Comparison of ENCODE assay signal across 8 cellular contexts in the genomic region with DNA sequence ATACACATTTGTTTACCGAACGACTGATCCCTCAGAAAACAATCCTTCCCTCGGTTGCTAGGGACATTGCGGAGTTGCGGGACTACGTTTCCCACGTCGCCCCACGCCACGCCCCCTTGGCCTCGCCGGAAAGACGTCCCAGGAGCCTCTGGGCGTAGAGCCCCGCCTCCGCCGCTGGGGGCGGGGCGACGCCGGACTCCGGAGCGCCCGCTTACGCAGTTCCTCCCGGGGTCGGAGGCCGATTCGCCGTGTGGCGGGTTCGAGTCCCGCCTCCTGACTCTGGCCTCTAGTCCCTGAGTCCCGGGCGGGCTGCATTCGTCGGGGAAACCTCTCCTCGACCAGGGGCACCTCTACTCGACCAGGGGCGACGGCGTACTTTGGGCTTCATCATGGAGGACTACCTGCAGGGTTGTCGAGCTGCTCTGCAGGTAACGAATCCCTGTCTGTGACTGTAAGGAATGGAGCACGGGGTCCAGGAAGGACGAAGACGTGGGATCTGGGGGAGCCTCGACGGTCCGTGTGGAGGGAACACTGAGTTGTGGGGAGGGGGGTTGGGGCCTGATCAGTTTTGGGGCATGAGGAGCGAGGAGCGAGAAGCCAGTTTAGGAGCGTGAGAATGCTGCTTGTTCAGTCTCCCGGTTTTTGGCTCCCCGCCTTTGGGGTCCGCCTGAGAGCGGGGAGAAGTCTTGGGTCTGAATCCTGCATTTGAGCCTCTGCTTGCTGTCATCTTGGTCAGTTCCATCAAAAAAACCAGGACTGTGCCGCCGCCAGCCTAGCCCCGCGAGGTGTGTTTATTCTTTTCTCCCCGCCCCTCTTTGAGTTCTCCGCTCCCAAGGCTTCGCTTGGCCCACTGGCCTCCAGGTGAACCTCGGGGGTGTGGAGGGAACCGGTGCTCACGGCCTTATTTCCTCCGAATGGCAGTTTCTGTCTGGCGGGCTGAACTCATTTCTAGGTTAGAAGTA. TPM values are rescaled to one million over a fixed set of nuclear protein-coding genes. Genes with fewer than 3 reads are reported as not detected.
DNase-seq lines count a peak whose midpoint lies in the region; ATAC-seq and TF ChIP-seq lines count a peak whose summit lies in the region.

Gene PRUNE1, plus strand, starts transcription at position 206 of the 962 bp plus-strand sequence. Its CDS starts 184 bp downstream, at position 390.

- H3K9ac ChIP-seq in IMR-90 (ENCODE audit: low read depth, low read length): peak within 1 kb of the TSS; percentile 77

- H3K36me3 ChIP-seq in CD8-positive, alpha-beta memory T cell (ENCODE audit: insufficient read depth, low read length): no peaks in the 10 kb centered on the region
- H3K36me3 ChIP-seq in IMR-90 (ENCODE audit: control insufficient read depth, insufficient read depth, low read length): no peaks in the 10 kb centered on the region
- H3K36me3 ChIP-seq in OCI-LY7 (ENCODE audit: insufficient read depth, low read length): no peaks in the 10 kb centered on the region

- BruUV-seq in IMR-90 (replicated peaks; lab: Mats Ljungman, UMichigan) (no TSS peak), OCI-LY7 (replicated peaks; lab: Mats Ljungman, UMichigan) (no TSS peak)

- peaks cover 17% of the 10 kb centered on the region; the same call in 1 of the 2 replicates for H3K79me2 ChIP-seq in OCI-LY7 (ENCODE audit: insufficient read depth, low read depth, low read length)

- H3K27me3 ChIP-seq in CD8-positive, alpha-beta memory T cell (ENCODE audit: insufficient read depth, low read length, poor library complexity, severe bottlenecking): no peaks in the 10 kb centered on the region
- H3K27me3 ChIP-seq in IMR-90 (ENCODE audit: control insufficient read depth, insufficient read depth, low read length): no peaks in the 10 kb centered on the region

- H3K18ac ChIP-seq in IMR-90 (ENCODE audit: low read depth, low read length): peak within 1 kb of the TSS; percentile 43

- intact Hi-C loops in IMR-90 (cut with micrococcal nuclease) (loop anchor here (5.0 to 10.0 kb wide), 2 partner anchors 54 to 444 kb away; partner anchors contain the start of gene MLLT11), OCI-LY7 (cut with micrococcal nuclease; ENCODE audit: unreplicated experiment) (loop anchor here (5.0 kb wide), 1 partner anchor 49 kb away; the partner anchor contains the start of gene CDC42SE1)

- H3K27ac ChIP-seq in CD8-positive, alpha-beta memory T cell (ENCODE audit: low read depth, low read length): peak within 1 kb of the TSS; percentile 89
- H3K27ac ChIP-seq in IMR-90 (ENCODE audit: insufficient read depth, low read length) (peak within 1 kb of the TSS; percentile 76), OCI-LY7 (ENCODE audit: low read depth, low read length, poor library complexity, severe bottlenecking) (peak within 1 kb of the TSS; percentile 47)

- TF ChIP-seq CTCF in IMR-90 (conservative IDR thresholded peaks at IDR 0.05; ENCODE audit: low read depth, low read length) (no peak), OCI-LY7 (conservative IDR thresholded peaks at IDR 0.05; ENCODE audit: low read length) (no peak), endothelial cell (IDR thresholded peaks at IDR 0.05; ENCODE audit: unreplicated experiment) (no peak), mesothelial cell of epicardium (IDR thresholded peaks at IDR 0.05; ENCODE audit: unreplicated experiment) (no peak)

- H3K4me3 Mint-ChIP-seq in CD8-positive, alpha-beta memory T cell: peak within 1 kb of the TSS; percentile 82 to 98 (median 93)
- H3K4me3 Mint-ChIP-seq in endothelial cell (ENCODE audit: unreplicated experiment) (peak within 1 kb of the TSS; percentile 97), mesothelial cell of epicardium (peak within 1 kb of the TSS; percentile 97)

- DNase-seq in CD8-positive, alpha-beta memory T cell: peak; percentile 94 to 98 (median 96)
- DNase-seq in IMR-90 (peak; percentile 94), OCI-LY7 (ENCODE audit: low spot score) (peak; percentile 97), endothelial cell (ENCODE audit: low spot score) (peak; percentile 98), mesothelial cell of epicardium (ENCODE audit: low spot score in 2 of 2, unreplicated experiment in 2 of 2) (peak; percentile 89 to 91)
- DNase-seq in activated CD8-positive, alpha-beta memory T cell treated with anti-CD3 and anti-CD28 coated beads, Interleukin-2, amount 50 U/mL, for 48 hours: peak; percentile 99
- DNase-seq in stimulated activated CD8-positive, alpha-beta memory T cell treated with anti-CD3 and anti-CD28 coated beads, Interleukin-15, amount 100 ng/mL, for 4 hours (ENCODE audit: low read depth in 2 of 2): peak; percentile 85 to 91

- no peak for TF ChIP-seq RAD21 in IMR-90 (IDR thresholded peaks at IDR 0.05; ENCODE audit: low read length)

- H4K20me1 ChIP-seq in IMR-90 (ENCODE audit: insufficient read depth, low read length): no peaks in the 10 kb centered on the region
- H4K20me1 ChIP-seq in OCI-LY7 (ENCODE audit: insufficient read depth, low read length): no peaks in the 10 kb centered on the region

- peak within 1 kb of the TSS; percentile 91 to 100 (median 99) for H3K27ac Mint-ChIP-seq in CD8-positive, alpha-beta memory T cell
- H3K27ac Mint-ChIP-seq in endothelial cell (ENCODE audit: unreplicated experiment): peak within 1 kb of the TSS; percentile 98
- H3K27ac Mint-ChIP-seq in mesothelial cell of epicardium: peak within 1 kb of the TSS; percentile 100

- H3K9me2 ChIP-seq in OCI-LY7 (ENCODE audit: insufficient read depth, low read length): no peaks in the 10 kb centered on the region

- no peak within 1 kb of the TSS for H2BK20ac ChIP-seq in IMR-90 (ENCODE audit: low read depth, low read length)

- H2AK9ac ChIP-seq in IMR-90 (replicated peaks; ENCODE audit: low read depth, low read length, poor library complexity): peak within 1 kb of the TSS; percentile 97

- TF ChIP-seq POLR2A in IMR-90 (IDR thresholded peaks at IDR 0.05; ENCODE audit: low read depth, low read length): peak; percentile 37

- peak within 1 kb of the TSS; percentile 94 for H2AK5ac ChIP-seq in IMR-90 (ENCODE audit: low read depth, low read length)

- peaks cover 61 to 86% (median 81%) of the 10 kb centered on the region in 3 donors for H3K4me1 Mint-ChIP-seq in CD8-positive, alpha-beta memory T cell
- H3K4me1 Mint-ChIP-seq in endothelial cell (ENCODE audit: unreplicated experiment) (peaks cover 35% of the 10 kb centered on the region), mesothelial cell of epicardium (peaks cover 64% of the 10 kb centered on the region)

- H3K9me3 Mint-ChIP-seq in CD8-positive, alpha-beta memory T cell: no peaks in the 10 kb centered on the region
- no peaks in the 10 kb centered on the region for H3K9me3 Mint-ChIP-seq in endothelial cell (ENCODE audit: unreplicated experiment)
- no peaks in the 10 kb centered on the region for H3K9me3 Mint-ChIP-seq in mesothelial cell of epicardium

- peak within 1 kb of the TSS; percentile 76 for H4K5ac ChIP-seq in IMR-90 (ENCODE audit: low read depth, low read length)

- dilution Hi-C loops in IMR-90 (cut with HindIII; ENCODE audit: low sequenced_read_pairs, unreplicated experiment): no loop called here

- peak within 1 kb of the TSS; percentile 98 for H3K23ac ChIP-seq in IMR-90 (ENCODE audit: low read depth, low read length)

- no peaks in the 10 kb centered on the region for H3K27me3 Mint-ChIP-seq in CD8-positive, alpha-beta memory T cell
- peaks cover 9% of the 10 kb centered on the region for H3K27me3 Mint-ChIP-seq in endothelial cell (ENCODE audit: unreplicated experiment)
- no peaks in the 10 kb centered on the region for H3K27me3 Mint-ChIP-seq in mesothelial cell of epicardium (ENCODE audit: low read depth)

- peaks cover 16 to 52% of the 10 kb centered on the region in 2 experiments for H3K79me1 ChIP-seq in IMR-90 (ENCODE audit: low read depth in 1 of 2, low read length in 2 of 2)

- peak within 1 kb of the TSS; percentile 69 for H3K4me3 ChIP-seq in CD8-positive, alpha-beta memory T cell (ENCODE audit: low read length)
- H3K4me3 ChIP-seq in IMR-90 (ENCODE audit: insufficient read depth, low read depth, low read length) (peak within 1 kb of the TSS; percentile 79), OCI-LY7 (ENCODE audit: low read depth, low read length, poor library complexity, severe bottlenecking) (peak within 1 kb of the TSS; percentile 83)

- POLR2A ChIA-PET in CD8-positive, alpha-beta memory T cell (lab: Charles Lee): interaction anchor here (0.5 to 0.6 kb wide), 2 partner anchors 49 to 84 kb away, joined by 4 read pairs; no protein-coding TSS in a partner anchor
- POLR2A ChIA-PET in IMR-90 (lab: Charles Lee; ENCODE audit: unreplicated experiment): interaction anchor here (0.5 kb wide), 1 partner anchor 430 kb away, joined by 3 read pairs; no protein-coding TSS in a partner anchor
- POLR2A ChIA-PET in OCI-LY7 (lab: Charles Lee): no interaction called here

- H3K56ac ChIP-seq in IMR-90 (ENCODE audit: extremely low read depth, insufficient read depth, low read length): peak within 1 kb of the TSS; percentile 70

- H3K4ac ChIP-seq in IMR-90 (ENCODE audit: low read depth, low read length): peak within 1 kb of the TSS; percentile 99

- H3K9me1 ChIP-seq in IMR-90 (ENCODE audit: insufficient read depth, low read length): peaks cover 11% of the 10 kb centered on the region

- H3K14ac ChIP-seq in IMR-90 (replicated peaks; ENCODE audit: low read depth, low read length): peak within 1 kb of the TSS; percentile 99

- ATAC-seq in GM21390 (IDR thresholded peaks at IDR 0.05; ENCODE audit: unreplicated experiment): peak; percentile 76
- peak; percentile 90 for ATAC-seq in IMR-90 (ENCODE audit: low read depth)

- peaks cover 59% of the 10 kb centered on the region for H3K4me1 ChIP-seq in CD8-positive, alpha-beta memory T cell (ENCODE audit: insufficient read depth, low read length)
- H3K4me1 ChIP-seq in IMR-90 (ENCODE audit: control insufficient read depth, insufficient read depth, low read length): peaks cover 5% of the 10 kb centered on the region; the same call in 1 of the 2 replicates
- H3K4me1 ChIP-seq in OCI-LY7 (ENCODE audit: insufficient read depth, low read length, poor library complexity, severe bottlenecking): peaks cover 52% of the 10 kb centered on the region

- H2BK15ac ChIP-seq in IMR-90 (ENCODE audit: low read depth, low read length): peak within 1 kb of the TSS; percentile 29; the same call in 2 of the 3 replicates

- peak within 1 kb of the TSS; percentile 73 to 95 for H4K8ac ChIP-seq in IMR-90 (ENCODE audit: low read depth in 2 of 2, low read length in 2 of 2)

- H2BK120ac ChIP-seq in IMR-90 (ENCODE audit: low read depth, low read length): peak within 1 kb of the TSS; percentile 80

- H2AFZ ChIP-seq in IMR-90 (replicated peaks; ENCODE audit: low read length, poor library complexity) (peak within 1 kb of the TSS; percentile 98), OCI-LY7 (ENCODE audit: low read length) (peak within 1 kb of the TSS; percentile 85)

- peaks cover 0 to 26% (median 1%) of the 10 kb centered on the region in 3 donors for H3K36me3 Mint-ChIP-seq in CD8-positive, alpha-beta memory T cell
- H3K36me3 Mint-ChIP-seq in endothelial cell (ENCODE audit: low read depth, unreplicated experiment) (peaks cover 7% of the 10 kb centered on the region), mesothelial cell of epicardium (peaks cover 2% of the 10 kb centered on the region)

- peak within 1 kb of the TSS; percentile 77 for H2BK5ac ChIP-seq in IMR-90 (ENCODE audit: low read depth, low read length, poor library complexity, severe bottlenecking)

- H4K91ac ChIP-seq in IMR-90 (ENCODE audit: insufficient read depth, low read depth, low read length): peak within 1 kb of the TSS; percentile 79

- CTCF ChIA-PET in CD8-positive, alpha-beta memory T cell (lab: Charles Lee): interaction anchor here (0.7 to 2.9 kb wide), 3 partner anchors 16 to 175 kb away, joined by 3 to 7 read pairs (median 3); partner anchors contain the start of gene TNFAIP8L2
- CTCF ChIA-PET in IMR-90 (lab: Yijun Ruan, JAX) (no interaction called here), OCI-LY7 (lab: Charles Lee; ENCODE audit: unreplicated experiment) (no interaction called here)

- in situ Hi-C loops in IMR-90 (cut with MboI; ENCODE audit: low sequenced_read_pairs): no loop called here

- WGBS in IMR-90 (ENCODE audit: extremely low coverage in 2 of 2, insufficient read length in 1 of 2), 2 experiments: 1% methylated on average over 45 of the region's 69 CpGs; no CpG with 5 or more reads in 1 of the 2 experiments

- peak within 1 kb of the TSS; percentile 90 for H3K4me2 ChIP-seq in IMR-90 (ENCODE audit: low read depth, low read length)
- peak within 1 kb of the TSS; percentile 90 for H3K4me2 ChIP-seq in OCI-LY7 (ENCODE audit: low read length)

- H3K9me3 ChIP-seq in CD8-positive, alpha-beta memory T cell (ENCODE audit: low read length): no peaks in the 10 kb centered on the region
- H3K9me3 ChIP-seq in IMR-90 (ENCODE audit: control insufficient read depth, insufficient read depth, low read length) (no peaks in the 10 kb centered on the region), OCI-LY7 (ENCODE audit: low read length) (no peaks in the 10 kb centered on the region)

RNA-seq across cellular contexts. Expression of gene PRUNE1, which starts in this region (rescaled TPM):
- 10 to 100 TPM; 14.6 to 16.8 TPM for total RNA-seq in CD8-positive, alpha-beta memory T cell
- polyA plus RNA-seq in CD8-positive, alpha-beta memory T cell: 49.4 TPM
- 7.9 and 8.6 TPM in 2 replicates for total RNA-seq in IMR-90 (2012; rRNA removed)
- polyA plus RNA-seq in IMR-90 (2012; rRNA removed): 9.4 and 9.6 TPM in 2 replicates
- 4.6 and 6.5 TPM in 2 replicates for polyA plus RNA-seq in IMR-90 (2012; cell fraction: cytosol; rRNA removed)
- 3.4 and 9.4 TPM in 2 replicates for polyA plus RNA-seq in IMR-90 (2012; cell fraction: nucleus; rRNA removed; ENCODE audit: low replicate concordance)
- total RNA-seq in OCI-LY7 (2014; rRNA removed; shearing (Covaris generic)): 15.4 and 18.8 TPM in 2 replicates
- 20.4 and 20.8 TPM in 2 replicates for total RNA-seq in OCI-LY7 (2022)
- 16.7 TPM for total RNA-seq in endothelial cell (ENCODE audit: unreplicated experiment)
- total RNA-seq in mesothelial cell of epicardium: 25.0 to 25.8 TPM (median 25.4 TPM) in 3 replicates

Comparison
In these comparisons a context has a peak if more than half of its experiments do, and no peak if none do; other contexts are left out.
1. Peak in every context shown above with its lines: DNase-seq, ATAC-seq, H3K4me3 ChIP-seq and H3K27ac ChIP-seq.